ENCODE assay signal across 2 cellular contexts in the genomic region with DNA sequence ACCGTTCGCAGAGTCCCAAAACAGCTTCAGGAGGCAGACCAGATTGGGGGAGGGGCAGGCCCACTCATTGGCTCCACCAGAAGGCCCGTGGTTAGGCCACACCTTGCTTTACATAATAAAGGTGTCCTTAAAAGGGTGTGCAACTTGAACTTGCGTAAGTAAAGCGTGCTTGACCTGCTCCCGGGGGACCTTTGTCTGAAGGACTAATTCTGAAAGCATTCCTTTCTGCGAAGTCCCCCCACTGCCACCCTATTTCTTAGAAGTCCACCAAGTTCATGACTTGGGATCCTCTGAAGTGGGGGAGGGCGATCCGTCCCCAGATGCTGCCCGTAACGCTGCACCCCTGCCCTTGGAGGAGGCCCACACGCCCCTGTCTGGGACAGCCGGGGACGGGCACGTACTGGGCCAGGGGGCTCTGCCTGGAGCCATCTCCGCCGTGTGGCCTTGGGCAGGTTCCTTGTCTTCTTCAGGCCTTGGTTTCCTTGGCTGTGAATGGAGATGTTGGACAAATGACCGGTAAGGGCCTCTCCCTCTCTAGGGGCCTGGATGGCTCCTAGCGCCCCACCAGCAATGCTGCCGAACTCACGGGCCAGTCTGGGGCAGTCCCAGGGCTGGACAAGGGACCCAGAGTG.
TF ChIP-seq lines count a peak whose summit lies in the region.

No MANE protein-coding gene starts in this region.

TF ChIP-seq in SK-N-SH, 30 proteins besides CTCF, POLR2A, EP300 and RAD21 (continued from another document):
- no peak for TF ChIP-seq RFX5 (IDR thresholded peaks at IDR 0.05; ENCODE audit: low read length)
- TF ChIP-seq IRF3 (IDR thresholded peaks at IDR 0.05; ENCODE audit: low read depth, low read length), result no peak
- TF ChIP-seq, protein P1, sequence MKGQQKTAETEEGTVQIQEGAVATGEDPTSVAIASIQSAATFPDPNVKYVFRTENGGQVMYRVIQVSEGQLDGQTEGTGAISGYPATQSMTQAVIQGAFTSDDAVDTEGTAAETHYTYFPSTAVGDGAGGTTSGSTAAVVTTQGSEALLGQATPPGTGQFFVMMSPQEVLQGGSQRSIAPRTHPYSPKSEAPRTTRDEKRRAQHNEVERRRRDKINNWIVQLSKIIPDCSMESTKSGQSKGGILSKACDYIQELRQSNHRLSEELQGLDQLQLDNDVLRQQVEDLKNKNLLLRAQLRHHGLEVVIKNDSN (IDR thresholded peaks at IDR 0.05; ENCODE audit: borderline replicate concordance, low read depth), result no peak
- TF ChIP-seq RXRA (IDR thresholded peaks at IDR 0.05; ENCODE audit: borderline replicate concordance, low read depth), result no peak
- TF ChIP-seq NRF1 (IDR thresholded peaks at IDR 0.05; ENCODE audit: low read depth, low read length), result no peak
- no peak for TF ChIP-seq TCF12 (IDR thresholded peaks at IDR 0.05)
- no peak for TF ChIP-seq FOXJ3 (CRISPR knock-in tag; IDR thresholded peaks at IDR 0.05)
- no peak for TF ChIP-seq CHD2 (IDR thresholded peaks at IDR 0.05; ENCODE audit: low read length, partially characterized antibody)
- no peak for TF ChIP-seq YY1 (IDR thresholded peaks at IDR 0.05; ENCODE audit: low read depth)
- no peak for TF ChIP-seq FOSL2 (IDR thresholded peaks at IDR 0.05; ENCODE audit: borderline replicate concordance, low read depth)
- no peak for TF ChIP-seq GABPA (IDR thresholded peaks at IDR 0.05; ENCODE audit: low read depth)
- no peak for TF ChIP-seq ELF1 (IDR thresholded peaks at IDR 0.05)

TF ChIP-seq in SK-N-SH treated with all-trans-retinoic acid at 6 μM for 48 hours, 23 proteins besides CTCF, POLR2A, EP300 and RAD21 (continued from another document):
- TF ChIP-seq PATZ1 (CRISPR knock-in tag; IDR thresholded peaks at IDR 0.05; ENCODE audit: borderline replicate concordance), result no peak
- no peak for TF ChIP-seq RARB (CRISPR knock-in tag; IDR thresholded peaks at IDR 0.05)
- TF ChIP-seq, protein P2, sequence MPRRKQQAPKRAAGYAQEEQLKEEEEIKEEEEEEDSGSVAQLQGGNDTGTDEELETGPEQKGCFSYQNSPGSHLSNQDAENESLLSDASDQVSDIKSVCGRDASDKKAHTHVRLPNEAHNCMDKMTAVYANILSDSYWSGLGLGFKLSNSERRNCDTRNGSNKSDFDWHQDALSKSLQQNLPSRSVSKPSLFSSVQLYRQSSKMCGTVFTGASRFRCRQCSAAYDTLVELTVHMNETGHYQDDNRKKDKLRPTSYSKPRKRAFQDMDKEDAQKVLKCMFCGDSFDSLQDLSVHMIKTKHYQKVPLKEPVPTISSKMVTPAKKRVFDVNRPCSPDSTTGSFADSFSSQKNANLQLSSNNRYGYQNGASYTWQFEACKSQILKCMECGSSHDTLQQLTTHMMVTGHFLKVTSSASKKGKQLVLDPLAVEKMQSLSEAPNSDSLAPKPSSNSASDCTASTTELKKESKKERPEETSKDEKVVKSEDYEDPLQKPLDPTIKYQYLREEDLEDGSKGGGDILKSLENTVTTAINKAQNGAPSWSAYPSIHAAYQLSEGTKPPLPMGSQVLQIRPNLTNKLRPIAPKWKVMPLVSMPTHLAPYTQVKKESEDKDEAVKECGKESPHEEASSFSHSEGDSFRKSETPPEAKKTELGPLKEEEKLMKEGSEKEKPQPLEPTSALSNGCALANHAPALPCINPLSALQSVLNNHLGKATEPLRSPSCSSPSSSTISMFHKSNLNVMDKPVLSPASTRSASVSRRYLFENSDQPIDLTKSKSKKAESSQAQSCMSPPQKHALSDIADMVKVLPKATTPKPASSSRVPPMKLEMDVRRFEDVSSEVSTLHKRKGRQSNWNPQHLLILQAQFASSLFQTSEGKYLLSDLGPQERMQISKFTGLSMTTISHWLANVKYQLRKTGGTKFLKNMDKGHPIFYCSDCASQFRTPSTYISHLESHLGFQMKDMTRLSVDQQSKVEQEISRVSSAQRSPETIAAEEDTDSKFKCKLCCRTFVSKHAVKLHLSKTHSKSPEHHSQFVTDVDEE (CRISPR knock-in tag; IDR thresholded peaks at IDR 0.05), result no peak
- TF ChIP-seq SNAI2 (CRISPR knock-in tag; IDR thresholded peaks at IDR 0.05), result no peak
- TF ChIP-seq TCF4 (CRISPR knock-in tag; IDR thresholded peaks at IDR 0.05; ENCODE audit: borderline replicate concordance), result no peak
- TF ChIP-seq, protein P3, sequence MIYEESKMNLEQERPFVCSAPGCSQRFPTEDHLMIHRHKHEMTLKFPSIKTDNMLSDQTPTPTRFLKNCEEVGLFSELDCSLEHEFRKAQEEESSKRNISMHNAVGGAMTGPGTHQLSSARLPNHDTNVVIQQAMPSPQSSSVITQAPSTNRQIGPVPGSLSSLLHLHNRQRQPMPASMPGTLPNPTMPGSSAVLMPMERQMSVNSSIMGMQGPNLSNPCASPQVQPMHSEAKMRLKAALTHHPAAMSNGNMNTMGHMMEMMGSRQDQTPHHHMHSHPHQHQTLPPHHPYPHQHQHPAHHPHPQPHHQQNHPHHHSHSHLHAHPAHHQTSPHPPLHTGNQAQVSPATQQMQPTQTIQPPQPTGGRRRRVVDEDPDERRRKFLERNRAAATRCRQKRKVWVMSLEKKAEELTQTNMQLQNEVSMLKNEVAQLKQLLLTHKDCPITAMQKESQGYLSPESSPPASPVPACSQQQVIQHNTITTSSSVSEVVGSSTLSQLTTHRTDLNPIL (CRISPR knock-in tag; IDR thresholded peaks at IDR 0.05; ENCODE audit: low read depth), result no peak
- TF ChIP-seq CSRNP3 (CRISPR knock-in tag; IDR thresholded peaks at IDR 0.05), result no peak
- no peak for TF ChIP-seq ZNF70 (CRISPR knock-in tag; IDR thresholded peaks at IDR 0.05)
- TF ChIP-seq BACH2 (CRISPR knock-in tag; IDR thresholded peaks at IDR 0.05; ENCODE audit: borderline replicate concordance), result no peak
- no peak for TF ChIP-seq ZNF565 (CRISPR knock-in tag; conservative IDR thresholded peaks at IDR 0.05; ENCODE audit: low read depth)
- TF ChIP-seq ZFP3 (CRISPR knock-in tag; IDR thresholded peaks at IDR 0.05), result no peak
- no peak for TF ChIP-seq ZC3H10 (CRISPR knock-in tag; IDR thresholded peaks at IDR 0.05)
- no peak for TF ChIP-seq ESRRG (CRISPR knock-in tag; IDR thresholded peaks at IDR 0.05)
- no peak for TF ChIP-seq ISL1 (CRISPR knock-in tag; IDR thresholded peaks at IDR 0.05)
